Comparison of ENCODE assay signal across 22 cellular contexts in genomic region chr22:49690454-49690853, GRCh38.
A peak's percentile ranks its signal among the peaks of the same experiment; 100 is the strongest.
DNase-seq lines count a peak whose midpoint lies in the region; ATAC-seq, FAIRE-seq and TF ChIP-seq lines count a peak whose summit lies in the region.
"Had no signal": no experiment of that assay in that cellular context is flagged by ENCODE, and none has a peak within 500 bp of the region (broad histone marks: within the 10 kb centered on the region; RNA-seq: fewer than 3 reads in every experiment).

No MANE protein-coding gene starts in this region.

- H3K4me1 ChIP-seq in endodermal cell (ENCODE audit: control insufficient read depth, insufficient read depth, low read length): no peaks in the 10 kb centered on the region

- H3K36me3 Mint-ChIP-seq in endodermal cell (ENCODE audit: low read depth): no peaks in the 10 kb centered on the region
- H3K36me3 Mint-ChIP-seq in natural killer cell treated with Interleukin-12 subunit alpha and Interleukin-12 subunit beta and Interleukin-15 and Interleukin-18, amount 100 ng/mL, for 72 hours: no peaks in the 10 kb centered on the region
- H3K36me3 Mint-ChIP-seq: CD8-positive, alpha-beta memory T cell had no signal

- peaks cover 25% of the 10 kb centered on the region for H3K9me3 Mint-ChIP-seq in endodermal cell
- H3K9me3 Mint-ChIP-seq in natural killer cell treated with Interleukin-12 subunit alpha and Interleukin-12 subunit beta and Interleukin-15 and Interleukin-18, amount 100 ng/mL, for 72 hours: no peaks in the 10 kb centered on the region
- H3K9me3 Mint-ChIP-seq: CD8-positive, alpha-beta memory T cell had no signal

- H3K27me3 ChIP-seq in endodermal cell (ENCODE audit: control insufficient read depth, insufficient read depth, low read length, poor library complexity, severe bottlenecking): no peaks in the 10 kb centered on the region

- H3K4me1 Mint-ChIP-seq in endodermal cell: no peaks in the 10 kb centered on the region
- H3K4me1 Mint-ChIP-seq in natural killer cell treated with Interleukin-12 subunit alpha and Interleukin-12 subunit beta and Interleukin-15 and Interleukin-18, amount 100 ng/mL, for 72 hours (ENCODE audit: low read depth in 2 of 2): no peaks in the 10 kb centered on the region
- H3K4me1 Mint-ChIP-seq: CD8-positive, alpha-beta memory T cell; IgD-negative memory B cell had no signal

- no peak overlapping the region for H3K27ac ChIP-seq in endodermal cell (ENCODE audit: low read depth, low read length)
- H3K27ac ChIP-seq: C4-2B, SK-N-MC had no signal

- no peaks in the 10 kb centered on the region for H3K9me3 ChIP-seq in endodermal cell (ENCODE audit: control insufficient read depth, low read length)

- no peak overlapping the region for H3K4me3 ChIP-seq in endodermal cell (ENCODE audit: low read length)
- H3K4me3 ChIP-seq: SK-N-MC had no signal

- TF ChIP-seq CTCF in endodermal cell (conservative IDR thresholded peaks at IDR 0.05): no peak

- no peaks in the 10 kb centered on the region for H3K36me3 ChIP-seq in endodermal cell (ENCODE audit: control insufficient read depth, insufficient read depth, low read length)

- peak in 1 of 2 donors; percentile 53 for ATAC-seq in natural killer cell treated with Interleukin-12 subunit alpha and Interleukin-12 subunit beta and Interleukin-15 and Interleukin-18, amount 100 ng/mL, for 72 hours
- ATAC-seq in HG02884 (IDR thresholded peaks at IDR 0.05; ENCODE audit: unreplicated experiment): no peak
- no peak for ATAC-seq in GM19452 (IDR thresholded peaks at IDR 0.05; ENCODE audit: unreplicated experiment)
- no peak for ATAC-seq in HG03108 (IDR thresholded peaks at IDR 0.05; ENCODE audit: unreplicated experiment)
- ATAC-seq: PC-3 had no signal

- peak; percentile 44 for FAIRE-seq in urothelium cell line (lab: Jason Lieb, UNC)
- FAIRE-seq: G401.6 had no signal

- H3K27ac Mint-ChIP-seq in endodermal cell: no peak overlapping the region
- H3K27ac Mint-ChIP-seq in natural killer cell treated with Interleukin-12 subunit alpha and Interleukin-12 subunit beta and Interleukin-15 and Interleukin-18, amount 100 ng/mL, for 72 hours: no peak overlapping the region
- H3K27ac Mint-ChIP-seq: CD8-positive, alpha-beta memory T cell; IgD-negative memory B cell had no signal

- peak; percentile 58 for DNase-seq in activated effector memory CD4-positive, alpha-beta T cell treated with anti-CD3 and anti-CD28 coated beads, Interleukin-2, amount 50 U/mL, for 16 hours
- no peak for DNase-seq in activated effector memory CD4-positive, alpha-beta T cell treated with Interleukin-2 at 50 U/mL for 16 hours
- DNase-seq in endodermal cell (peak; percentile 34), urothelium cell line (ENCODE audit: low spot score) (no peak)
- DNase-seq in natural killer cell treated with Interleukin-12 subunit alpha and Interleukin-12 subunit beta and Interleukin-15 and Interleukin-18, amount 100 ng/mL, for 72 hours (ENCODE audit: low spot score): no peak
- DNase-seq: Calu3, Karpas-422, MV-4-11, NCI-H1105 treated with DMSO at 0.1 percent for 48 hours, NCI-H2029 treated with DMSO at 0.1 percent for 48 hours, NCI-H446, NCI-H526, PC-3, SHP77 had no signal

- H3K4me3 Mint-ChIP-seq in endodermal cell: no peak overlapping the region
- H3K4me3 Mint-ChIP-seq in natural killer cell treated with Interleukin-12 subunit alpha and Interleukin-12 subunit beta and Interleukin-15 and Interleukin-18, amount 100 ng/mL, for 72 hours: peak overlapping the region; percentile 16
- H3K4me3 Mint-ChIP-seq: CD8-positive, alpha-beta memory T cell; IgD-negative memory B cell had no signal

- H3K9ac ChIP-seq in endodermal cell (ENCODE audit: extremely low read depth, low read length, poor library complexity, severe bottlenecking): no peak overlapping the region

- WGBS in endodermal cell (ENCODE audit: insufficient coverage in 1 of 2, insufficient read length in 1 of 2), 2 experiments: 84 to 89% methylated on average over 16 of the region's 16 CpGs

- H3K27me3 Mint-ChIP-seq in endodermal cell (ENCODE audit: insufficient read depth): peaks cover 2% of the 10 kb centered on the region
- peaks cover 0 to 18% of the 10 kb centered on the region in 2 donors for H3K27me3 Mint-ChIP-seq in natural killer cell treated with Interleukin-12 subunit alpha and Interleukin-12 subunit beta and Interleukin-15 and Interleukin-18, amount 100 ng/mL, for 72 hours

Comparison
In these comparisons a context has a peak if more than half of its experiments do, and no peak if none do; other contexts are left out.
1. DNase-seq: peak in activated effector memory CD4-positive, alpha-beta T cell treated with anti-CD3 and anti-CD28 coated beads, Interleukin-2, amount 50 U/mL, for 16 hours (single experiment) and endodermal cell (single experiment); none in activated effector memory CD4-positive, alpha-beta T cell treated with Interleukin-2 at 50 U/mL for 16 hours (single experiment), natural killer cell treated with Interleukin-12 subunit alpha and Interleukin-12 subunit beta and Interleukin-15 and Interleukin-18, amount 100 ng/mL, for 72 hours (single experiment) and urothelium cell line (single experiment).